In genomic region chr12:63779498-63780481, GRCh38 we compare ENCODE assay signal across 8 cellular contexts. TPM values are rescaled to one million over a fixed set of nuclear protein-coding genes. Genes with fewer than 3 reads are reported as not detected.
DNase-seq lines count a peak whose midpoint lies in the region; ATAC-seq lines count a peak whose summit lies in the region.

TSS of gene RXYLT1 (plus strand) at chr12:63779909. CDS start at chr12:63779961, 52 bp downstream.

- H3K9me3 ChIP-seq in mesenchymal stem cell (ENCODE audit: control insufficient read depth, low read length), result no peaks in the 10 kb centered on the region

- H3K4me2 ChIP-seq in mesenchymal stem cell (ENCODE audit: low read length, poor library complexity, severe bottlenecking), result peak within 1 kb of the TSS; percentile 62

- no peaks in the 10 kb centered on the region for H3K4me1 ChIP-seq in mesenchymal stem cell (ENCODE audit: control insufficient read depth, insufficient read depth, low read depth, low read length)

- peak within 1 kb of the TSS; percentile 85 to 88 for H3K4me3 ChIP-seq in mesenchymal stem cell (ENCODE audit: insufficient read depth in 1 of 2, low read depth in 1 of 2, low read length in 2 of 2)

- peak within 1 kb of the TSS; percentile 86 for H2BK15ac ChIP-seq in mesenchymal stem cell (ENCODE audit: low read depth, poor library complexity, severe bottlenecking)

- peak within 1 kb of the TSS; percentile 97 to 99 for H3K27ac Mint-ChIP-seq in effector memory CD8-positive, alpha-beta T cell

- peak within 1 kb of the TSS; percentile 70 to 98 for H3K4ac ChIP-seq in mesenchymal stem cell (ENCODE audit: low read depth in 1 of 2, low read length in 2 of 2)

- 2% methylated on average over 63 of the region's 86 CpGs for WGBS in mesenchymal stem cell

- H3K14ac ChIP-seq in mesenchymal stem cell (ENCODE audit: low read length in 2 of 2), result peak within 1 kb of the TSS in 1 of 2 experiments; percentile 86

- H3K9ac ChIP-seq in mesenchymal stem cell (ENCODE audit: low read length), result peak within 1 kb of the TSS; percentile 93

- H2AFZ ChIP-seq in mesenchymal stem cell (ENCODE audit: low read depth, low read length), result peak within 1 kb of the TSS; percentile 94

- H3K23ac ChIP-seq in mesenchymal stem cell (ENCODE audit: low read length in 2 of 2), result no peak within 1 kb of the TSS

- peaks cover 9 to 23% of the 10 kb centered on the region in 2 donors for H3K4me1 Mint-ChIP-seq in effector memory CD8-positive, alpha-beta T cell (ENCODE audit: low read depth in 2 of 2)

- H3K36me3 Mint-ChIP-seq in effector memory CD8-positive, alpha-beta T cell (ENCODE audit: insufficient read depth), result peaks cover 17% of the 10 kb centered on the region

- H2AK5ac ChIP-seq in mesenchymal stem cell (ENCODE audit: low read length, severe bottlenecking), result no peak within 1 kb of the TSS

- peak; percentile 87 for DNase-seq in COLO829 (ENCODE audit: low spot score)
- DNase-seq in HS-27A (ENCODE audit: low read depth), result peak; percentile 59
- peak; percentile 75 for DNase-seq in NOMO-1 treated with DMSO at 0.1 percent for 48 hours (lab: John Stamatoyannopoulos, UW; ENCODE audit: unreplicated experiment)
- DNase-seq in activated CD8-positive, alpha-beta memory T cell treated with anti-CD3 and anti-CD28 coated beads for 48 hours (ENCODE audit: low read depth in 2 of 3, low spot score in 2 of 3), result peak; percentile 64 to 70 (median 69)
- DNase-seq in effector memory CD8-positive, alpha-beta T cell, result peak; percentile 68 to 77 (median 70)
- DNase-seq in mesenchymal stem cell, result peak; percentile 83
- peak; percentile 70 for DNase-seq in stimulated activated CD8-positive, alpha-beta memory T cell treated with anti-CD3 and anti-CD28 coated beads, Interleukin-15, amount 100 ng/mL, for 1 hour (ENCODE audit: low read depth)

- H3K27ac ChIP-seq in mesenchymal stem cell (ENCODE audit: low read length, poor library complexity, severe bottlenecking), result peak within 1 kb of the TSS; percentile 95

- peak within 1 kb of the TSS in 1 of 2 experiments; percentile 89 for H2BK12ac ChIP-seq in mesenchymal stem cell (ENCODE audit: low read length in 2 of 2)

- H3K9me3 Mint-ChIP-seq in effector memory CD8-positive, alpha-beta T cell, result no peaks in the 10 kb centered on the region

- no peaks in the 10 kb centered on the region for H3K27me3 ChIP-seq in mesenchymal stem cell (ENCODE audit: control insufficient read depth in 1 of 2, insufficient read depth in 1 of 2, low read length in 2 of 2)

- peak within 1 kb of the TSS; percentile 96 for H4K91ac ChIP-seq in mesenchymal stem cell (ENCODE audit: low read length)

- peak within 1 kb of the TSS; percentile 98 for H4K8ac ChIP-seq in mesenchymal stem cell (ENCODE audit: low read length)

- peaks cover 12% of the 10 kb centered on the region for H3K79me1 ChIP-seq in mesenchymal stem cell (replicated peaks; ENCODE audit: low read length, poor library complexity, severe bottlenecking)

- H2BK5ac ChIP-seq in mesenchymal stem cell (ENCODE audit: low read depth, low read length, poor library complexity, severe bottlenecking), result peak within 1 kb of the TSS; percentile 97

- peak; percentile 86 for ATAC-seq in GM19468 (IDR thresholded peaks at IDR 0.05; ENCODE audit: extremely low read depth, unreplicated experiment)
- peak; percentile 90 for ATAC-seq in effector memory CD8-positive, alpha-beta T cell (replicated peaks)

- H3K4me3 Mint-ChIP-seq in effector memory CD8-positive, alpha-beta T cell, result peak within 1 kb of the TSS; percentile 96 to 98

- peak within 1 kb of the TSS; percentile 42 for H2BK120ac ChIP-seq in mesenchymal stem cell (ENCODE audit: low read depth, low read length)

- H3K36me3 ChIP-seq in mesenchymal stem cell (ENCODE audit: control insufficient read depth in 1 of 2, insufficient read depth in 2 of 2, low read depth in 1 of 2, low read length in 2 of 2), result peaks cover 2 to 24% of the 10 kb centered on the region in 2 experiments

- peak within 1 kb of the TSS; percentile 97 to 100 for H3K18ac ChIP-seq in mesenchymal stem cell (ENCODE audit: low read depth in 1 of 2, low read length in 2 of 2)

- H3K27me3 Mint-ChIP-seq in effector memory CD8-positive, alpha-beta T cell, result no peaks in the 10 kb centered on the region

RNA-seq across cellular contexts. Expression of gene RXYLT1, which starts in this region (rescaled TPM):
- polyA plus RNA-seq in mesenchymal stem cell (2013, experiment 1 of 2), result 14.3 TPM
- polyA plus RNA-seq in mesenchymal stem cell (2013, experiment 2 of 2), result 14.1 TPM

Comparison
In these comparisons a context has a peak if more than half of its experiments do, and no peak if none do; other contexts are left out.
1. Peak in every context shown above with its lines: DNase-seq, ATAC-seq, H3K4me3 ChIP-seq and H3K27ac ChIP-seq.